In genomic region chr4:166195101-166195500, GRCh38 we compare ENCODE assay signal across 25 cellular contexts.
"Had no signal": no experiment of that assay in that cellular context is flagged by ENCODE, and none has a peak within 500 bp of the region (broad histone marks: within the 10 kb centered on the region; RNA-seq: fewer than 3 reads in every experiment).

No MANE protein-coding gene starts in this region.

- H3K27me3 ChIP-seq: foreskin keratinocyte, gastroesophageal sphincter, heart left ventricle, hepatocyte, neural progenitor cell, right lobe of liver, suprapubic skin, transverse colon, upper lobe of right lung, uterus had no signal

- ATAC-seq: esophagus mucosa; foreskin keratinocyte; gastroesophageal sphincter; heart left ventricle; left lobe of liver; mucosa of descending colon; right lobe of liver; stimulated activated naive B cell treated with anti-CD40 and anti-IgM and Interleukin-4, amounts not matched to agents 10 μg/mL and 1 μg/mL and 100 μg/mL, for 72 hours; upper lobe of right lung had no signal

- H3K4me3 ChIP-seq: gastroesophageal sphincter, heart left ventricle, hepatocyte, lung, mucosa of descending colon, neural progenitor cell, right lobe of liver, suprapubic skin, transverse colon, upper lobe of right lung, uterus had no signal

- H3K79me2 ChIP-seq: hepatocyte, parathyroid adenoma had no signal

- H3K27ac ChIP-seq: epithelial cell of prostate, foreskin keratinocyte, gastroesophageal sphincter, heart left ventricle, hepatocyte, neural progenitor cell, parathyroid adenoma, right lobe of liver, suprapubic skin, transverse colon, upper lobe of right lung, uterus had no signal

- H3K9me3 ChIP-seq: gastroesophageal sphincter, heart left ventricle, mucosa of descending colon, right lobe of liver, suprapubic skin, transverse colon, upper lobe of right lung, uterus had no signal

- H3K9ac ChIP-seq: neural progenitor cell, parathyroid adenoma had no signal

- H3K4me2 ChIP-seq: hepatocyte, neural progenitor cell had no signal

- H2AFZ ChIP-seq: hepatocyte, neural progenitor cell, parathyroid adenoma had no signal

- H3K4me1 ChIP-seq: gastroesophageal sphincter, heart left ventricle, neural progenitor cell, parathyroid adenoma, right lobe of liver, suprapubic skin, transverse colon, upper lobe of right lung, uterus had no signal

- H3K36me3 ChIP-seq: gastroesophageal sphincter, heart left ventricle, neural progenitor cell, right lobe of liver, suprapubic skin, transverse colon, upper lobe of right lung, uterus had no signal

- DNase-seq: effector CD8-positive, alpha-beta T cell; endodermal cell; heart left ventricle; kidney; mesenchymal stem cell; mucosa of descending colon; naive B cell; right lobe of liver; small intestine; stimulated activated CD4-positive, alpha-beta T cell treated with anti-CD3 and anti-CD28 coated beads, Interleukin-15, amount 100 ng/mL, for 24 hours; stimulated activated CD4-positive, alpha-beta T cell treated with anti-CD3 and anti-CD28 coated beads, Interleukin-2, amount 100 ng/mL, for 48 hours; stimulated activated naive B cell treated with anti-CD40 and anti-IgM and Interleukin-4, amounts not matched to agents 10 μg/mL and 1 μg/mL and 100 μg/mL, for 72 hours; transverse colon; upper lobe of right lung; uterus had no signal
